22 cellular contexts compared by ENCODE assay signal in genomic region chr4:6112606-6113290, GRCh38.
"Had no signal": no experiment of that assay in that cellular context is flagged by ENCODE, and none has a peak within 500 bp of the region (broad histone marks: within the 10 kb centered on the region; RNA-seq: fewer than 3 reads in every experiment).

No MANE protein-coding gene starts in this region.

- H3K4me2 ChIP-seq: smooth muscle cell had no signal

- H3K4me3 ChIP-seq: adrenal gland, heart right ventricle, lower lobe of right lung, sigmoid colon, smooth muscle cell, uterus had no signal

- H3K27me3 ChIP-seq: adrenal gland, uterus had no signal

- H3K27ac ChIP-seq: adrenal gland, heart right ventricle, lower lobe of right lung, sigmoid colon, uterus had no signal

- H3K4me3 Mint-ChIP-seq: activated B cell treated with CpG ODN at 0.5 μM for 24 hours; activated naive CD8-positive, alpha-beta T cell; naive thymus-derived CD4-positive, alpha-beta T cell; neural crest cell; stimulated activated memory B cell treated with anti-CD40 and anti-IgM and Interleukin-4, amounts not matched to agents 10 μg/mL and 1 μg/mL and 100 μg/mL, for 72 hours had no signal

- H3K9me3 ChIP-seq: adrenal gland, heart right ventricle, lower lobe of right lung, sigmoid colon, uterus had no signal

- H3K9me3 Mint-ChIP-seq: activated B cell treated with CpG ODN at 0.5 μM for 24 hours; naive thymus-derived CD4-positive, alpha-beta T cell; neural crest cell; stimulated activated memory B cell treated with anti-CD40 and anti-IgM and Interleukin-4, amounts not matched to agents 10 μg/mL and 1 μg/mL and 100 μg/mL, for 72 hours had no signal

- H3K4me1 ChIP-seq: adrenal gland, heart right ventricle, lower lobe of right lung, sigmoid colon, uterus had no signal

- DNase-seq: activated B cell treated with CpG ODN at 0.5 μM for 24 hours; activated CD4-positive, alpha-beta T cell treated with anti-CD3 and anti-CD28 coated beads for 4 hours; activated CD4-positive, alpha-beta T cell treated with anti-CD3 and anti-CD28 coated beads, Interleukin-2, amount 50 U/mL, for 48 hours; activated naive CD4-positive, alpha-beta T cell; activated T-cell treated with anti-CD3 and anti-CD28 coated beads, Interleukin-2, amount 50 U/mL, for 1 hour; cerebellar nuclear complex; heart right ventricle; left colon; lower lobe of right lung; naive thymus-derived CD4-positive, alpha-beta T cell; retina; sigmoid colon; stimulated activated CD4-positive, alpha-beta T cell treated with anti-CD3 and anti-CD28 coated beads, Interleukin-15, amount 100 ng/mL, for 24 hours; T-helper 9 cell; trophoblast cell; uterus had no signal

- H3K36me3 Mint-ChIP-seq: activated naive CD8-positive, alpha-beta T cell; stimulated activated memory B cell treated with anti-CD40 and anti-IgM and Interleukin-4, amounts not matched to agents 10 μg/mL and 1 μg/mL and 100 μg/mL, for 72 hours had no signal

- H3K4me1 Mint-ChIP-seq: activated B cell treated with CpG ODN at 0.5 μM for 24 hours; neural crest cell; stimulated activated memory B cell treated with anti-CD40 and anti-IgM and Interleukin-4, amounts not matched to agents 10 μg/mL and 1 μg/mL and 100 μg/mL, for 72 hours had no signal

- H3K36me3 ChIP-seq: adrenal gland, heart right ventricle, lower lobe of right lung, sigmoid colon, uterus had no signal

- ATAC-seq: heart right ventricle; left colon; lower lobe of right lung; naive thymus-derived CD4-positive, alpha-beta T cell; stimulated activated memory B cell treated with anti-CD40 and anti-IgM and Interleukin-4, amounts not matched to agents 10 μg/mL and 1 μg/mL and 100 μg/mL, for 72 hours had no signal

- H3K27ac Mint-ChIP-seq: activated B cell treated with CpG ODN at 0.5 μM for 24 hours; activated naive CD8-positive, alpha-beta T cell; naive thymus-derived CD4-positive, alpha-beta T cell; progenitor cell of endocrine pancreas; stimulated activated memory B cell treated with anti-CD40 and anti-IgM and Interleukin-4, amounts not matched to agents 10 μg/mL and 1 μg/mL and 100 μg/mL, for 72 hours had no signal
